ENCODE assay signal across 1 cellular context in genomic region chr15:65049418-65049840, GRCh38.
TF ChIP-seq lines count a peak whose summit lies in the region.

No MANE protein-coding gene starts in this region.

TF ChIP-seq in H1, 55 proteins besides CTCF, POLR2A, EP300 and RAD21:
- TF ChIP-seq USF2 (IDR thresholded peaks at IDR 0.05; ENCODE audit: low read length) (peak; percentile 93), CHD7 (IDR thresholded peaks at IDR 0.05; ENCODE audit: insufficient replicate concordance, low read length) (no peak), TCF12 (IDR thresholded peaks at IDR 0.05; ENCODE audit: low read depth, low read length) (no peak), CBX8 (IDR thresholded peaks at IDR 0.05; ENCODE audit: borderline replicate concordance, low read depth, low read length) (no peak), KDM5A (IDR thresholded peaks at IDR 0.05; ENCODE audit: low read length) (no peak), GABPA (IDR thresholded peaks at IDR 0.05; ENCODE audit: borderline replicate concordance, insufficient read depth, low read length) (no peak), YY1 (IDR thresholded peaks at IDR 0.05; ENCODE audit: low read depth, low read length) (no peak), CEBPB (IDR thresholded peaks at IDR 0.05; ENCODE audit: low read depth, low read length) (no peak), KDM1A (IDR thresholded peaks at IDR 0.05; ENCODE audit: borderline replicate concordance, low read length) (no peak), HDAC6 (IDR thresholded peaks at IDR 0.05; ENCODE audit: low read depth, low read length) (no peak), JUND (IDR thresholded peaks at IDR 0.05; ENCODE audit: low read length) (no peak), KDM4A (IDR thresholded peaks at IDR 0.05; ENCODE audit: low read depth, low read length, severe bottlenecking) (no peak), PHF8 (conservative IDR thresholded peaks at IDR 0.05; ENCODE audit: low read depth, low read length) (no peak), EZH2 (IDR thresholded peaks at IDR 0.05; ENCODE audit: low read depth, low read length, severe bottlenecking) (no peak), POLR2AphosphoS5 (IDR thresholded peaks at IDR 0.05; ENCODE audit: low read depth, low read length) (no peak), SP1 (IDR thresholded peaks at IDR 0.05; ENCODE audit: low read depth, low read length) (peak; percentile 93), TAF1 (IDR thresholded peaks at IDR 0.05; ENCODE audit: low read depth, low read length) (no peak), RFX5 (IDR thresholded peaks at IDR 0.05; ENCODE audit: borderline replicate concordance, low read depth, low read length) (peak; percentile 74; the same call in 1 of the 2 replicates), SIRT6 (IDR thresholded peaks at IDR 0.05; ENCODE audit: low read length) (no peak), TAF7 (optimal IDR thresholded peaks at IDR 0.05; ENCODE audit: borderline replicate concordance, low read depth, low read length) (no peak), EGR1 (IDR thresholded peaks at IDR 0.05; ENCODE audit: borderline replicate concordance, low read depth, low read length) (peak; percentile 63; the same call in 1 of the 2 replicates), CBX5 (IDR thresholded peaks at IDR 0.05; ENCODE audit: low read depth, low read length) (no peak), CHD1 (IDR thresholded peaks at IDR 0.05; ENCODE audit: low read depth, low read length) (no peak), CHD2 (IDR thresholded peaks at IDR 0.05; ENCODE audit: low read length) (peak; percentile 77), CREB1 (IDR thresholded peaks at IDR 0.05) (0 out of 2 replicates have a peak, but pooled peaks have one; percentile 40), SP2 (IDR thresholded peaks at IDR 0.05; ENCODE audit: low read length) (no peak), RNF2 (IDR thresholded peaks at IDR 0.05; ENCODE audit: borderline replicate concordance, low read depth, low read length, missing control alignments, poor library complexity, severe bottlenecking) (no peak), SIX5 (IDR thresholded peaks at IDR 0.05; ENCODE audit: low read depth, low read length) (no peak), MAFK (IDR thresholded peaks at IDR 0.05; ENCODE audit: low read depth, low read length) (no peak), JUN (IDR thresholded peaks at IDR 0.05; ENCODE audit: low read depth, low read length) (no peak), RXRA (IDR thresholded peaks at IDR 0.05; ENCODE audit: insufficient read depth, low read depth, low read length) (no peak), ZNF274 (IDR thresholded peaks at IDR 0.05; ENCODE audit: borderline replicate concordance, extremely low read depth, low read length) (no peak), SRF (IDR thresholded peaks at IDR 0.05; ENCODE audit: low read depth, low read length) (no peak), BCL11A (IDR thresholded peaks at IDR 0.05; ENCODE audit: low read depth in 2 of 2, low read length in 2 of 2) (no peak), ATF3 (IDR thresholded peaks at IDR 0.05; ENCODE audit: insufficient read depth, low read depth, low read length) (0 out of 2 replicates have a peak, but pooled peaks have one; percentile 39), GTF2F1 (IDR thresholded peaks at IDR 0.05; ENCODE audit: borderline replicate concordance, low read depth, low read length) (no peak), BRCA1 (IDR thresholded peaks at IDR 0.05; ENCODE audit: low read depth, low read length) (no peak), HDAC2 (IDR thresholded peaks at IDR 0.05; ENCODE audit: borderline replicate concordance in 1 of 2, low read depth in 2 of 2, low read length in 2 of 2) (0 out of 4 replicates have a peak, but pooled peaks of 1 of the 2 experiments have one; percentile 52), SIN3A (conservative IDR thresholded peaks at IDR 0.05 in 1 of 2, IDR thresholded peaks at IDR 0.05 in 1 of 2; ENCODE audit: low read depth in 1 of 2, low read length in 2 of 2) (peak; percentile 90 to 91; a peak in 3 of 4 replicates), ASH2L (IDR thresholded peaks at IDR 0.05; ENCODE audit: low read length) (no peak), MAX (IDR thresholded peaks at IDR 0.05) (peak; percentile 58), E2F6 (IDR thresholded peaks at IDR 0.05) (peak; percentile 51; the same call in 1 of the 2 replicates), NRF1 (IDR thresholded peaks at IDR 0.05; ENCODE audit: low read depth, low read length) (no peak), SAP30 (IDR thresholded peaks at IDR 0.05; ENCODE audit: insufficient read depth, insufficient replicate concordance, low read length) (peak; percentile 90)
